In genomic region chr17:67244621-67245072, GRCh38 we compare ENCODE assay signal across 8 cellular contexts. TPM values are rescaled to one million over a fixed set of nuclear protein-coding genes. Genes with fewer than 3 reads are reported as not detected.
DNase-seq lines count a peak whose midpoint lies in the region; ATAC-seq, FAIRE-seq and TF ChIP-seq lines count a peak whose summit lies in the region.

No MANE protein-coding gene starts in this region.

- peaks cover 8% of the 10 kb centered on the region; the same call in 1 of the 2 replicates for H3K27me3 ChIP-seq in BLaER1
- H3K27me3 ChIP-seq in ascending aorta = no peaks in the 10 kb centered on the region

- H3K4me1 ChIP-seq in BLaER1 (peaks cover 44% of the 10 kb centered on the region), ascending aorta (peaks cover 0 to 15% of the 10 kb centered on the region in 2 donors), kidney (ENCODE audit: control insufficient read depth in 1 of 2, insufficient read depth in 1 of 2, low read depth in 1 of 2, low read length in 2 of 2) (peaks cover 6 to 24% of the 10 kb centered on the region in 2 donors)

- TF ChIP-seq CTCF in ascending aorta (IDR thresholded peaks at IDR 0.05) (no peak), kidney (IDR thresholded peaks at IDR 0.05; ENCODE audit: borderline replicate concordance, extremely low read depth, insufficient read depth) (no peak)

- peaks cover 53% of the 10 kb centered on the region for H4K20me1 ChIP-seq in BLaER1

- peak overlapping the region; percentile 92 for H3K4me2 ChIP-seq in BLaER1

- DNase-seq in HuH-7 (ENCODE audit: low spot score) = peak; percentile 32
- peak in 1 of 2 donors; percentile 49 for DNase-seq in ascending aorta (ENCODE audit: low spot score in 2 of 2)
- peak; percentile 78 for DNase-seq in kidney
- peak; percentile 36 for DNase-seq in stimulated activated CD8-positive, alpha-beta memory T cell treated with anti-CD3 and anti-CD28 coated beads, Interleukin-4, amount 100 ng/mL, for 48 hours
- no peak for DNase-seq in NCI-H524 treated with DMSO at 0.1 percent for 48 hours (lab: John Stamatoyannopoulos, UW)
- DNase-seq in SHP77 (lab: John Stamatoyannopoulos, UW) = no peak

- intact Hi-C loops in ascending aorta (cut with DNase I) (loop anchor here (10.0 kb wide), 1 partner anchor 120 kb away; the partner anchor contains the start of gene PSMD12), kidney (cut with DNase I) (no loop called here)

- peak overlapping the region; percentile 100 for H3K4me3 ChIP-seq in BLaER1
- peak overlapping the region; percentile 76 to 91 for H3K4me3 ChIP-seq in ascending aorta
- H3K4me3 ChIP-seq in kidney (ENCODE audit: low read length in 2 of 2) = peak overlapping the region; percentile 79 to 82

- H3K27ac ChIP-seq in BLaER1 (peak overlapping the region; percentile 95), ascending aorta (peak overlapping the region; percentile 18 to 66), kidney (ENCODE audit: low read depth in 2 of 2, low read length in 2 of 2) (peak overlapping the region; percentile 84 to 92)

- H3K9ac ChIP-seq in BLaER1 (peak overlapping the region; percentile 97), kidney (ENCODE audit: low read length in 2 of 2) (peak overlapping the region; percentile 80 to 92)

- no peak for FAIRE-seq in kidney (lab: Jason Lieb, UNC)

- ATAC-seq in GM21367 (IDR thresholded peaks at IDR 0.05; ENCODE audit: unreplicated experiment) = peak; percentile 17

- H3K9me3 ChIP-seq in BLaER1 = no peaks in the 10 kb centered on the region
- no peaks in the 10 kb centered on the region for H3K9me3 ChIP-seq in ascending aorta
- H3K9me3 ChIP-seq in kidney (ENCODE audit: control insufficient read depth in 1 of 2, low read length in 2 of 2) = no peaks in the 10 kb centered on the region

- peaks cover 23% of the 10 kb centered on the region for H3K36me3 ChIP-seq in BLaER1
- H3K36me3 ChIP-seq in ascending aorta = peaks cover 0 to 3% of the 10 kb centered on the region in 2 donors
- H3K36me3 ChIP-seq in kidney (ENCODE audit: control insufficient read depth in 1 of 2, insufficient read depth in 2 of 2, low read length in 2 of 2) = no peaks in the 10 kb centered on the region

RNA-seq across cellular contexts. Expression of gene HELZ, which starts 0.3 kb away (rescaled TPM):
- total RNA-seq in ascending aorta (36.1 TPM), kidney (58.8 TPM)
- polyA plus RNA-seq in kidney (ENCODE audit: insufficient read depth, low read depth, low replicate concordance) = 2.8 TPM

Comparison
In these comparisons a context has a peak if more than half of its experiments do, and no peak if none do; other contexts are left out.
1. H3K27ac ChIP-seq: peak in every context shown above with its lines; median percentile 95 in BLaER1; 88 in kidney; 42 in ascending aorta.
2. DNase-seq: peak in HuH-7 (single experiment), kidney (single experiment) and stimulated activated CD8-positive, alpha-beta memory T cell treated with anti-CD3 and anti-CD28 coated beads, Interleukin-4, amount 100 ng/mL, for 48 hours (single experiment); none in NCI-H524 treated with DMSO at 0.1 percent for 48 hours (single experiment) and SHP77 (0 of 2).
3. Peak in every context shown above with its lines, with median percentiles within 50 percentile points of each other: H3K4me3 ChIP-seq.